In the genomic region with DNA sequence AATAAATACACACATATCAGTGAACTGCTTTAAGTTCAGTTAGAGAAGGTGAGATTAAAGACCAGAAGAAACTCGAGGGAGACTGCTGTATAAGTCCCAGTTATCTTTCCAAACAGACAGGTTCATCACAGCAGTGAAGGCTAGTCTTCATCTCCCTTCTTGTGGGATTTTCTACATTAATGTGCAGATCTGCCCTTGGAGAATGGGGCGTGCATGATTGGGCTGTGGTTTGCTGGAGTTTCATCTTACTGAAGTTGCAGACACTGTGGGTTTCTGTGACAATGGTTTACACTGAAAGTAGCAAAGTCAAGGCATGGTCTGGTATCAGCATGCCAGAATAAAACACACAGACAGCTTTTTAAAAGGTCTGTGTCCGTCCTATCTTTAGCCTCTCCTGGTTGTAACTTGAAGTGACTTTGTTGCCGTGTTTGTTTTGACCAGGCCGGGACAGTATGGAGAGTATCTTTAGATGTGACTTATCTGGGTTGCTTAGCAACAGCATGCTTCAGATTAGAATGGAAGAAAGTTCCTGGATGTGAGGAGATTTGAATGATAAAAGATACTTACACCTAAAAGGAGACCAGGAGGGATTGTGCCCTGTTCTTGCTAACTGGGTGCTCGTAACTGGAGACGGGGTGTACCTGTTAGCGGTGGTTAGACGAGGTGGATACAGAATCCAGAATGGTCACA, we compare ENCODE assay signal across 9 cellular contexts. TPM values are rescaled to one million over a fixed set of nuclear protein-coding genes. Genes with fewer than 3 reads are reported as not detected.
DNase-seq lines count a peak whose midpoint lies in the region; ATAC-seq, FAIRE-seq and TF ChIP-seq lines count a peak whose summit lies in the region.
"Had no signal": no experiment of that assay in that cellular context is flagged by ENCODE, and none has a peak within 500 bp of the region (broad histone marks: within the 10 kb centered on the region; RNA-seq: fewer than 3 reads in every experiment).

No MANE protein-coding gene starts in this region.

- H3K4me3 ChIP-seq in kidney (ENCODE audit: low read length in 2 of 2) (peak overlapping the region; percentile 88 to 90), thoracic aorta (peak overlapping the region; percentile 82)

- H3K9me3 ChIP-seq in kidney (ENCODE audit: control insufficient read depth in 1 of 2, low read length in 2 of 2) (no peaks in the 10 kb centered on the region), thoracic aorta (no peaks in the 10 kb centered on the region)

- peaks cover 5% of the 10 kb centered on the region for H3K36me3 Mint-ChIP-seq in activated CD4-positive, alpha-beta T cell treated with anti-CD3 and anti-CD28 coated beads, Interleukin-2, amount 10 ng/mL, durations not matched to agents 7 days and 5 days (ENCODE audit: low read depth)
- H3K36me3 Mint-ChIP-seq in activated naive CD8-positive, alpha-beta T cell treated with anti-CD3 and anti-CD28 coated beads for 36 hours: peaks cover 7% of the 10 kb centered on the region

- TF ChIP-seq CTCF in kidney (IDR thresholded peaks at IDR 0.05; ENCODE audit: borderline replicate concordance, extremely low read depth, insufficient read depth): no peak
- no peak for TF ChIP-seq CTCF in thoracic aorta (IDR thresholded peaks at IDR 0.05)

- peak overlapping the region; percentile 90 for H3K4me3 Mint-ChIP-seq in activated CD4-positive, alpha-beta T cell treated with anti-CD3 and anti-CD28 coated beads, Interleukin-2, amount 10 ng/mL, durations not matched to agents 7 days and 5 days
- H3K4me3 Mint-ChIP-seq in activated naive CD8-positive, alpha-beta T cell treated with anti-CD3 and anti-CD28 coated beads for 36 hours: peak overlapping the region; percentile 79

- H3K4me1 Mint-ChIP-seq in activated CD4-positive, alpha-beta T cell treated with anti-CD3 and anti-CD28 coated beads, Interleukin-2, amount 10 ng/mL, durations not matched to agents 7 days and 5 days: peaks cover 58% of the 10 kb centered on the region
- H3K4me1 Mint-ChIP-seq in activated naive CD8-positive, alpha-beta T cell treated with anti-CD3 and anti-CD28 coated beads for 36 hours: peaks cover 48% of the 10 kb centered on the region

- CTCF ChIA-PET in activated CD4-positive, alpha-beta T cell treated with anti-CD3 and anti-CD28 coated beads, Interleukin-2, amount 10 ng/mL, durations not matched to agents 7 days and 5 days (lab: Charles Lee): no interaction called here

- DNase-seq in activated CD4-positive, alpha-beta T cell treated with anti-CD3 and anti-CD28 coated beads, Interleukin-2, amount 10 ng/mL, durations not matched to agents 7 days and 5 days: peak; percentile 51
- no peak for DNase-seq in activated CD4-positive, alpha-beta T cell treated with anti-CD3 and anti-CD28 coated beads for 4 hours
- peak; percentile 38 for DNase-seq in activated naive CD8-positive, alpha-beta T cell treated with anti-CD3 and anti-CD28 coated beads for 36 hours
- DNase-seq in kidney: no peak
- no peak for DNase-seq in thoracic aorta (ENCODE audit: low spot score)
- no peak for DNase-seq in middle frontal gyrus (ENCODE audit: extremely low spot score, low spot score)

- peaks cover 31 to 35% of the 10 kb centered on the region in 2 donors for H3K4me1 ChIP-seq in kidney (ENCODE audit: control insufficient read depth in 1 of 2, insufficient read depth in 1 of 2, low read depth in 1 of 2, low read length in 2 of 2)
- H3K4me1 ChIP-seq in thoracic aorta (ENCODE audit: control insufficient read depth in 1 of 2, low read depth in 2 of 2): peaks cover 13 to 64% of the 10 kb centered on the region in 2 donors

- H3K36me3 ChIP-seq in kidney (ENCODE audit: control insufficient read depth in 1 of 2, insufficient read depth in 2 of 2, low read length in 2 of 2): no peaks in the 10 kb centered on the region
- no peaks in the 10 kb centered on the region for H3K36me3 ChIP-seq in thoracic aorta

- no peaks in the 10 kb centered on the region for H3K9me3 Mint-ChIP-seq in activated CD4-positive, alpha-beta T cell treated with anti-CD3 and anti-CD28 coated beads, Interleukin-2, amount 10 ng/mL, durations not matched to agents 7 days and 5 days
- no peaks in the 10 kb centered on the region for H3K9me3 Mint-ChIP-seq in activated naive CD8-positive, alpha-beta T cell treated with anti-CD3 and anti-CD28 coated beads for 36 hours

- POLR2A ChIA-PET in activated CD4-positive, alpha-beta T cell treated with anti-CD3 and anti-CD28 coated beads, Interleukin-2, amount 10 ng/mL, durations not matched to agents 7 days and 5 days (lab: Charles Lee): no interaction called here

- ATAC-seq in thoracic aorta (ENCODE audit: insufficient number of reproducible peaks, low FRiP score, low read depth): no peak
- ATAC-seq in HG02938 (IDR thresholded peaks at IDR 0.05; ENCODE audit: unreplicated experiment): no peak
- ATAC-seq in GM18511 (IDR thresholded peaks at IDR 0.05; ENCODE audit: unreplicated experiment): no peak

- FAIRE-seq in kidney (lab: Jason Lieb, UNC): no peak

- H3K27me3 Mint-ChIP-seq in activated CD4-positive, alpha-beta T cell treated with anti-CD3 and anti-CD28 coated beads, Interleukin-2, amount 10 ng/mL, durations not matched to agents 7 days and 5 days: no peaks in the 10 kb centered on the region
- no peaks in the 10 kb centered on the region for H3K27me3 Mint-ChIP-seq in activated naive CD8-positive, alpha-beta T cell treated with anti-CD3 and anti-CD28 coated beads for 36 hours

- H3K27me3 ChIP-seq in thoracic aorta (replicated peaks; ENCODE audit: insufficient read depth): no peaks in the 10 kb centered on the region

- H3K27ac ChIP-seq in kidney (ENCODE audit: low read depth in 2 of 2, low read length in 2 of 2) (peak overlapping the region; percentile 81 to 98), thoracic aorta (peak overlapping the region; percentile 93 to 96)

- peak overlapping the region; percentile 92 for H3K27ac Mint-ChIP-seq in activated CD4-positive, alpha-beta T cell treated with anti-CD3 and anti-CD28 coated beads, Interleukin-2, amount 10 ng/mL, durations not matched to agents 7 days and 5 days
- peak overlapping the region; percentile 88 for H3K27ac Mint-ChIP-seq in activated naive CD8-positive, alpha-beta T cell treated with anti-CD3 and anti-CD28 coated beads for 36 hours

- peak overlapping the region; percentile 33 to 97 for H3K9ac ChIP-seq in kidney (ENCODE audit: low read length in 2 of 2)

- intact Hi-C loops in kidney (cut with DNase I): no loop called here

RNA-seq across cellular contexts. Expression of gene NAA60, which starts 16.1 kb away (rescaled TPM):
- 10 to 100 TPM; 42.6 to 59.1 TPM for total RNA-seq in activated CD4-positive, alpha-beta T cell treated with anti-CD3 and anti-CD28 coated beads, Interleukin-2, amount 10 ng/mL, durations not matched to agents 7 days and 5 days
- total RNA-seq in activated naive CD8-positive, alpha-beta T cell treated with anti-CD3 and anti-CD28 coated beads for 36 hours: 10 to 100 TPM; 37.5 to 38.2 TPM
- total RNA-seq in kidney (51.6 TPM), thoracic aorta (10 to 100 TPM; 25.2 to 40.6 TPM)
- polyA plus RNA-seq in kidney (ENCODE audit: insufficient read depth, low read depth, low replicate concordance): 66.6 TPM

RNA-seq across cellular contexts. Expression of gene ZNF597, which starts 16.2 kb away (rescaled TPM):
- 1 to 10 TPM; 2.5 to 2.7 TPM for total RNA-seq in activated CD4-positive, alpha-beta T cell treated with anti-CD3 and anti-CD28 coated beads, Interleukin-2, amount 10 ng/mL, durations not matched to agents 7 days and 5 days
- total RNA-seq in activated naive CD8-positive, alpha-beta T cell treated with anti-CD3 and anti-CD28 coated beads for 36 hours: 1 to 10 TPM; 2.7 TPM
- total RNA-seq in kidney (3.4 TPM), thoracic aorta (1 to 10 TPM; 2.3 to 6.2 TPM)
- polyA plus RNA-seq in kidney (ENCODE audit: insufficient read depth, low read depth, low replicate concordance): 0.99 TPM

RNA-seq across cellular contexts. Expression of gene C16orf90, which starts 35.7 kb away (rescaled TPM):
- not detected for total RNA-seq in activated CD4-positive, alpha-beta T cell treated with anti-CD3 and anti-CD28 coated beads, Interleukin-2, amount 10 ng/mL, durations not matched to agents 7 days and 5 days
- not detected for total RNA-seq in activated naive CD8-positive, alpha-beta T cell treated with anti-CD3 and anti-CD28 coated beads for 36 hours
- total RNA-seq in kidney: not detected
- not detected for polyA plus RNA-seq in kidney (ENCODE audit: insufficient read depth, low read depth, low replicate concordance)
- not detected for total RNA-seq in thoracic aorta
- total RNA-seq: T-helper 1 cell treated with Interleukin-12 subunit alpha and Interleukin-12 subunit beta and Interleukin-4 antibody, amounts not matched to agents 30 ng/mL and 1 ng/mL, for 36 hours had no signal

RNA-seq across cellular contexts. Expression of gene CLUAP1, which starts 41.3 kb away (rescaled TPM):
- total RNA-seq in activated CD4-positive, alpha-beta T cell treated with anti-CD3 and anti-CD28 coated beads, Interleukin-2, amount 10 ng/mL, durations not matched to agents 7 days and 5 days: 10 to 100 TPM; 39.0 to 43.2 TPM
- 10 to 100 TPM in 1 of 2 experiments, 1 to 10 TPM in 1; 8.8 to 10.1 TPM for total RNA-seq in activated naive CD8-positive, alpha-beta T cell treated with anti-CD3 and anti-CD28 coated beads for 36 hours
- total RNA-seq in kidney: 44.8 TPM
- polyA plus RNA-seq in kidney (ENCODE audit: insufficient read depth, low read depth, low replicate concordance): 39.3 TPM
- total RNA-seq in thoracic aorta: 10 to 100 TPM; 23.4 to 25.0 TPM

RNA-seq across cellular contexts. Expression of gene ZNF174, which starts 58.5 kb away (rescaled TPM):
- total RNA-seq in activated CD4-positive, alpha-beta T cell treated with anti-CD3 and anti-CD28 coated beads, Interleukin-2, amount 10 ng/mL, durations not matched to agents 7 days and 5 days: 10 to 100 TPM; 11.4 to 12.7 TPM
- total RNA-seq in activated naive CD8-positive, alpha-beta T cell treated with anti-CD3 and anti-CD28 coated beads for 36 hours: 10 to 100 TPM in 1 of 2 experiments, 1 to 10 TPM in 1; 9.8 to 10.5 TPM
- 12.4 TPM for total RNA-seq in kidney
- polyA plus RNA-seq in kidney (ENCODE audit: insufficient read depth, low read depth, low replicate concordance): 10.9 TPM
- 10 to 100 TPM in 1 of 2 donors, 1 to 10 TPM in 1; 5.4 to 16.8 TPM for total RNA-seq in thoracic aorta

Comparison
In these comparisons a context has a peak if more than half of its experiments do, and no peak if none do; other contexts are left out.
1. DNase-seq: peak in activated CD4-positive, alpha-beta T cell treated with anti-CD3 and anti-CD28 coated beads, Interleukin-2, amount 10 ng/mL, durations not matched to agents 7 days and 5 days (single experiment) and activated naive CD8-positive, alpha-beta T cell treated with anti-CD3 and anti-CD28 coated beads for 36 hours (single experiment); none in activated CD4-positive, alpha-beta T cell treated with anti-CD3 and anti-CD28 coated beads for 4 hours (0 of 2), kidney (single experiment), thoracic aorta (single experiment) and middle frontal gyrus (single experiment).